22 cellular contexts compared by ENCODE assay signal in the genomic region with DNA sequence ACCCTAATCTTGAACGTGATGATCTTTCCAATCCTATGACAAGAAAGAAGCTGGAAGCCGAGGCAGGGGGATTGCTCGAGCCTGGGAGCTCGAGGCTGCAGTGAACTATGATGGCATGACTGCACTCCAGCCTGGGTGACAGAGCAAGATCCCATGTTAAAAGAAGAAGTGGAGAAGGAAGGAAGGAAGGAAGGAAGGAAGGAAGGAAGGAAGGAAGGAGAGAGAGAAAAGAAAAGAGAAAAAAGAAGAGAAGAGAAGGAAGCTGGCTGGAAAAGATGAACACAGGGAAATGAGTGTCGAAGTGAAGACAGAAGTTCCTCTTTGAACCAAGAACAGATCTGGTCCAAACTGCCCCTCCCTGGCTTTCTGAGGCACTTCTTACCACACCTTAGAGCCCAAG.
"Had no signal": no experiment of that assay in that cellular context is flagged by ENCODE, and none has a peak within 500 bp of the region (broad histone marks: within the 10 kb centered on the region; RNA-seq: fewer than 3 reads in every experiment).

No MANE protein-coding gene starts in this region.

- H3K4me1 Mint-ChIP-seq: immature natural killer cell; nephron progenitor cell; stimulated activated memory B cell treated with anti-CD40 and anti-IgM and Interleukin-4, amounts not matched to agents 10 μg/mL and 1 μg/mL and 100 μg/mL, for 72 hours had no signal

- H3K4me3 Mint-ChIP-seq: immature natural killer cell; nephron progenitor cell; stimulated activated memory B cell treated with anti-CD40 and anti-IgM and Interleukin-4, amounts not matched to agents 10 μg/mL and 1 μg/mL and 100 μg/mL, for 72 hours had no signal

- H3K9me3 Mint-ChIP-seq: immature natural killer cell; nephron progenitor cell; stimulated activated memory B cell treated with anti-CD40 and anti-IgM and Interleukin-4, amounts not matched to agents 10 μg/mL and 1 μg/mL and 100 μg/mL, for 72 hours had no signal

- H3K4me1 ChIP-seq: esophagus squamous epithelium, gastroesophageal sphincter, left ventricle myocardium inferior, lower lobe of right lung, psoas muscle, spleen, stomach, transverse colon had no signal

- H3K36me3 ChIP-seq: esophagus squamous epithelium, gastroesophageal sphincter, left ventricle myocardium inferior, lower lobe of right lung, neutrophil, spleen, stomach, thoracic aorta, transverse colon had no signal

- H3K27ac Mint-ChIP-seq: nephron progenitor cell; stimulated activated memory B cell treated with anti-CD40 and anti-IgM and Interleukin-4, amounts not matched to agents 10 μg/mL and 1 μg/mL and 100 μg/mL, for 72 hours had no signal

- H3K9me3 ChIP-seq: esophagus squamous epithelium, gastroesophageal sphincter, left ventricle myocardium inferior, lower lobe of right lung, neutrophil, psoas muscle, spleen, stomach, thoracic aorta, transverse colon had no signal

- DNase-seq: effector memory CD4-positive, alpha-beta T cell; esophagus squamous epithelium; glutamatergic neuron; immature natural killer cell; left cardiac atrium; left ventricle myocardium inferior; lower lobe of right lung; midbrain; nephron progenitor cell; psoas muscle; spleen; stimulated activated CD4-positive, alpha-beta T cell treated with anti-CD3 and anti-CD28 coated beads, Interleukin-15, amount 100 ng/mL, for 24 hours; stimulated activated CD4-positive, alpha-beta T cell treated with anti-CD3 and anti-CD28 coated beads, Interleukin-1b, Interleukin-23, amount 100 ng/mL, for 48 hours; stimulated activated CD4-positive, alpha-beta T cell treated with anti-CD3 and anti-CD28 coated beads, Interleukin-4, amount 100 ng/mL, for 24 hours; stomach; substantia nigra; transverse colon had no signal

- H3K36me3 Mint-ChIP-seq: immature natural killer cell; stimulated activated memory B cell treated with anti-CD40 and anti-IgM and Interleukin-4, amounts not matched to agents 10 μg/mL and 1 μg/mL and 100 μg/mL, for 72 hours had no signal

- H3K4me3 ChIP-seq: esophagus squamous epithelium, gastroesophageal sphincter, left ventricle myocardium inferior, lower lobe of right lung, psoas muscle, spleen, stomach, thoracic aorta, transverse colon had no signal

- H3K27me3 ChIP-seq: stomach, transverse colon had no signal

- ATAC-seq: gastroesophageal sphincter; lower lobe of right lung; psoas muscle; sciatic nerve; stimulated activated memory B cell treated with anti-CD40 and anti-IgM and Interleukin-4, amounts not matched to agents 10 μg/mL and 1 μg/mL and 100 μg/mL, for 72 hours had no signal

- H3K27ac ChIP-seq: esophagus squamous epithelium, gastroesophageal sphincter, left ventricle myocardium inferior, lower lobe of right lung, neutrophil, psoas muscle, spleen, stomach, thoracic aorta, transverse colon had no signal
